Comparison of ENCODE assay signal across 7 cellular contexts in genomic region chr15:100671858-100672543, GRCh38.
DNase-seq lines count a peak whose midpoint lies in the region; ATAC-seq, FAIRE-seq and TF ChIP-seq lines count a peak whose summit lies in the region.

No MANE protein-coding gene starts in this region.

- no peaks in the 10 kb centered on the region for H3K9me3 Mint-ChIP-seq in activated CD8-positive, alpha-beta T cell treated with anti-CD3 and anti-CD28 coated beads for 36 hours

- peaks cover 4% of the 10 kb centered on the region for H3K4me1 Mint-ChIP-seq in activated CD8-positive, alpha-beta T cell treated with anti-CD3 and anti-CD28 coated beads for 36 hours (ENCODE audit: low read depth)

- 69 to 76% (median 73%) methylated on average over 13 of the region's 13 CpGs for WGBS in spleen, 5 donors

- CTCF ChIA-PET in activated CD8-positive, alpha-beta T cell treated with anti-CD3 and anti-CD28 coated beads for 36 hours (lab: Charles Lee) = interaction anchor here (0.9 kb wide), 1 partner anchor 336 kb away, joined by 3 read pairs; no protein-coding TSS in a partner anchor

- no peak for TF ChIP-seq POLR2A in H54 (IDR thresholded peaks at IDR 0.05; ENCODE audit: low read depth, low read length)
- no peak for TF ChIP-seq POLR2A in Peyer's patch (IDR thresholded peaks at IDR 0.05)
- no peak for TF ChIP-seq POLR2A in spleen (IDR thresholded peaks at IDR 0.05)

- H3K36me3 Mint-ChIP-seq in activated CD8-positive, alpha-beta T cell treated with anti-CD3 and anti-CD28 coated beads for 36 hours (ENCODE audit: low read depth) = no peaks in the 10 kb centered on the region

- intact Hi-C loops in spleen (cut with DNase I; ENCODE audit: low total_unique reads) = no loop called here
- intact Hi-C loops in activated CD8-positive, alpha-beta T cell treated with anti-CD3 and anti-CD28 coated beads for 36 hours (cut with micrococcal nuclease) = no loop called here

- TF ChIP-seq CTCF in Peyer's patch (IDR thresholded peaks at IDR 0.05) (peak in 4 of 6 experiments; percentile 30 to 44 (median 38)), foreskin fibroblast (IDR thresholded peaks at IDR 0.05; ENCODE audit: low read depth, low read length) (peak; percentile 78), spleen (IDR thresholded peaks at IDR 0.05 in 8 of 11, conservative IDR thresholded peaks at IDR 0.05 in 3 of 11) (peak in 7 of 11 experiments; percentile 8 to 36 (median 25))
- TF ChIP-seq CTCF in activated CD8-positive, alpha-beta T cell treated with anti-CD3 and anti-CD28 coated beads for 36 hours (IDR thresholded peaks at IDR 0.05) = no peak

- POLR2A ChIA-PET in activated CD8-positive, alpha-beta T cell treated with anti-CD3 and anti-CD28 coated beads for 36 hours (lab: Charles Lee) = no interaction called here

- no peak for FAIRE-seq in H54 (lab: Jason Lieb, UNC)

- H3K4me3 ChIP-seq in Peyer's patch = no peak overlapping the region
- peak overlapping the region; percentile 36 to 39 for H3K4me3 ChIP-seq in foreskin fibroblast (ENCODE audit: low read depth in 1 of 2, low read length in 2 of 2)
- no peak overlapping the region for H3K4me3 ChIP-seq in spleen

- H3K36me3 ChIP-seq in Peyer's patch = no peaks in the 10 kb centered on the region
- H3K36me3 ChIP-seq in spleen = no peaks in the 10 kb centered on the region

- no peak overlapping the region for H3K27ac Mint-ChIP-seq in activated CD8-positive, alpha-beta T cell treated with anti-CD3 and anti-CD28 coated beads for 36 hours

- H3K4me1 ChIP-seq in Peyer's patch (no peaks in the 10 kb centered on the region), spleen (no peaks in the 10 kb centered on the region)

- H3K9me3 ChIP-seq in Peyer's patch = no peaks in the 10 kb centered on the region
- peaks cover 0 to 7% (median 0%) of the 10 kb centered on the region in 8 donors for H3K9me3 ChIP-seq in spleen

- H3K27me3 ChIP-seq in Peyer's patch (no peaks in the 10 kb centered on the region), spleen (replicated peaks in 1 of 7) (peaks cover 0 to 6% (median 0%) of the 10 kb centered on the region in 7 donors)

- DNase-seq in H54 (ENCODE audit: insufficient read length, low spot score) (peak; percentile 25), Peyer's patch (no peak), foreskin fibroblast (peak in 1 of 2 donors; percentile 80), spleen (peak; percentile 32)
- no peak for DNase-seq in activated CD8-positive, alpha-beta T cell treated with anti-CD3 and anti-CD28 coated beads for 36 hours
- no peak for DNase-seq in activated effector memory CD4-positive, alpha-beta T cell treated with anti-CD3 and anti-CD28 coated beads, Interleukin-2, amount 50 U/mL, for 16 hours

- ATAC-seq in activated CD8-positive, alpha-beta T cell treated with anti-CD3 and anti-CD28 coated beads for 36 hours = no peak
- no peak for ATAC-seq in HG02798 (IDR thresholded peaks at IDR 0.05; ENCODE audit: poor library complexity, unreplicated experiment)

- H3K27me3 Mint-ChIP-seq in activated CD8-positive, alpha-beta T cell treated with anti-CD3 and anti-CD28 coated beads for 36 hours = peaks cover 13% of the 10 kb centered on the region

- peak overlapping the region in 2 of 4 donors; percentile 22 to 33 for H3K27ac ChIP-seq in Peyer's patch
- no peak overlapping the region for H3K27ac ChIP-seq in spleen

- H3K4me3 Mint-ChIP-seq in activated CD8-positive, alpha-beta T cell treated with anti-CD3 and anti-CD28 coated beads for 36 hours = no peak overlapping the region

Comparison
In these comparisons a context has a peak if more than half of its experiments do, and no peak if none do; other contexts are left out.
1. DNase-seq: peak in H54 (single experiment) and spleen (single experiment); none in Peyer's patch (0 of 3), activated CD8-positive, alpha-beta T cell treated with anti-CD3 and anti-CD28 coated beads for 36 hours (single experiment) and activated effector memory CD4-positive, alpha-beta T cell treated with anti-CD3 and anti-CD28 coated beads, Interleukin-2, amount 50 U/mL, for 16 hours (single experiment).
2. H3K4me3 ChIP-seq: peak in foreskin fibroblast (2 of 2); none in Peyer's patch (0 of 4) and spleen (0 of 8).